In the genomic region with DNA sequence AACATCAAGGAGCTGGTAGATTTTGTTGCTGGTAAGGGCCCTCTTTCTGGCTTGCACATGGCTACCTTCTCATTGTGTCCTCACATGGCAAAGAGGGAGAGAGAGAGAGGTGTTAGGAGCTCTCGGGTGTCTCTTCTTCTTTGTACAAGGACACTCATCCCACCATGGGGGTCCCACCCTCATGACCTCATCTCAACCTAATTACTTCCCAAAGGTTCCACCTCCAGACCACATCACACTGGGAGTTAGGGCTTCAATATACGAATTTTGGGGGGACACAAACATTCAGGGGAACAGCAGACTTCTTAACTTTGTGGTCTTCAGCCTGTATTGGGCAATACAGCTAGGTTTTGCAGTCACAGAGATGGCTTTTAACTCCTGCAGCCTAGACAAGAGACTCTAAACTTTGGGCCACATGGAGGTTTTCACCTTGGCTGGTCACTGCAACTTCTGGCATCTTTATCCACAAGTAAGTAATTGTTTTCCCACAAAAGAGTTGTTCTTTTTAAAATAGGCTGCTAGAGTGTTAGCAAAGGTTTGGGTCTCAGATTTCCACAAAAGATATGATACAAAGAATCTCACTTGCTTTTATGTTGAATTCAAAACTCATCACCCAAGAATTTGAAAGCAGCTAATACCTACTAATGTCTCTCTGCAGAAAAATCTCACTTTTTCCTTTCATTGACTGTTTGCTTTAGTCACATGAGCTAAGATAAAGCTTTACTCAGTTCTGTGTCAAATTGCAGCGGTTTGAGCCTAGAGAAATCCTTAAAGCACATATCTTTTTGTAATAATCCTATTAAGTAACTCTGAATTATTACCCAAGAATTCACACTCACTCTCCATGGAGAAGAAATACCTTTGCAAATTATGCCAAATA, we compare ENCODE assay signal across 11 cellular contexts.
"Had no signal": no experiment of that assay in that cellular context is flagged by ENCODE, and none has a peak within 500 bp of the region (broad histone marks: within the 10 kb centered on the region; RNA-seq: fewer than 3 reads in every experiment).

No MANE protein-coding gene starts in this region.

- H3K27me3 ChIP-seq: gastrocnemius medialis, heart right ventricle, sigmoid colon had no signal

- DNase-seq: activated CD8-positive, alpha-beta memory T cell treated with anti-CD3 and anti-CD28 coated beads, Interleukin-2, amount 50 U/mL, for 48 hours; activated CD8-positive, alpha-beta T cell treated with anti-CD3 and anti-CD28 coated beads, Interleukin-2, amount 10 ng/mL, durations not matched to agents 7 days and 5 days; amniotic stem cell; gastrocnemius medialis; heart right ventricle; left ventricle myocardium inferior; psoas muscle; sigmoid colon; stimulated activated CD4-positive, alpha-beta T cell treated with anti-CD3 and anti-CD28 coated beads, Interleukin-2, amount 100 ng/mL, for 48 hours; stimulated activated naive CD4-positive, alpha-beta T cell treated with Interleukin-2 at 50 U/mL for 16 hours had no signal

- H3K27ac ChIP-seq: gastrocnemius medialis, heart right ventricle, left ventricle myocardium inferior, psoas muscle, sigmoid colon had no signal

- H3K4me3 ChIP-seq: gastrocnemius medialis, heart right ventricle, left ventricle myocardium inferior, psoas muscle, sigmoid colon had no signal

- H3K36me3 ChIP-seq: gastrocnemius medialis, heart right ventricle, left ventricle myocardium inferior, sigmoid colon had no signal

- H3K9me3 ChIP-seq: gastrocnemius medialis, heart right ventricle, left ventricle myocardium inferior, psoas muscle, sigmoid colon had no signal

- ATAC-seq: activated CD8-positive, alpha-beta T cell treated with anti-CD3 and anti-CD28 coated beads, Interleukin-2, amount 10 ng/mL, durations not matched to agents 7 days and 5 days; activated T-helper 17 cell treated with anti-CD3 and anti-CD28 coated beads, Interleukin-2, amount 50 U/mL, for 72 hours; gastrocnemius medialis; heart right ventricle; psoas muscle had no signal
